Comparison of ENCODE assay signal across 16 cellular contexts in genomic region chr1:7149080-7149838, GRCh38.
DNase-seq lines count a peak whose midpoint lies in the region; ATAC-seq, FAIRE-seq and TF ChIP-seq lines count a peak whose summit lies in the region.
"Had no signal": no experiment of that assay in that cellular context is flagged by ENCODE, and none has a peak within 500 bp of the region (broad histone marks: within the 10 kb centered on the region; RNA-seq: fewer than 3 reads in every experiment).

No MANE protein-coding gene starts in this region.

- peak; percentile 68 to 96 (median 78) for ATAC-seq in pancreas
- no peak for ATAC-seq in HG03159 (IDR thresholded peaks at IDR 0.05; ENCODE audit: unreplicated experiment)
- ATAC-seq: K562; stimulated activated effector memory CD8-positive, alpha-beta T cell treated with anti-CD3 and anti-CD28 coated beads, Interleukin-12 subunit alpha, Interleukin-12 subunit beta, amount 100 ng/mL, for 72 hours had no signal

- H3K4me1 ChIP-seq in BLaER1 treated with 17β-estradiol and CSF1 and Interleukin-3, amounts not matched to agents 10 nM and 100 nM, result peaks cover 28 to 68% (median 63%) of the 10 kb centered on the region in 10 experiments
- no peaks in the 10 kb centered on the region for H3K4me1 ChIP-seq in adrenal gland (replicated peaks in 1 of 2)
- H3K4me1 ChIP-seq in pancreas, result peaks cover 0 to 5% (median 0%) of the 10 kb centered on the region in 3 donors

- H3K27me3 ChIP-seq in BLaER1 treated with 17β-estradiol and CSF1 and Interleukin-3, amounts not matched to agents 10 nM and 100 nM, result peaks cover 0 to 37% (median 0%) of the 10 kb centered on the region in 11 experiments; a peak in 11 of 22 replicates
- no peaks in the 10 kb centered on the region for H3K27me3 ChIP-seq in adrenal gland
- no peaks in the 10 kb centered on the region for H3K27me3 ChIP-seq in pancreas

- DNase-seq in adrenal gland (peak in 4 of 7 donors; percentile 19 to 43 (median 31)), hepatic stellate cell (ENCODE audit: low spot score) (peak; percentile 41), pancreas (peak in 5 of 6 donors; percentile 51 to 80 (median 58)), SKM-1 treated with dmso at 0.1 percent for 144 hours (lab: John Stamatoyannopoulos, UW; ENCODE audit: unreplicated experiment) (no peak), Kasumi-1 (lab: John Stamatoyannopoulos, UW) (no peak)
- no peak for DNase-seq in activated CD8-positive, alpha-beta memory T cell treated with anti-CD3 and anti-CD28 coated beads, Interleukin-2, amount 50 U/mL, for 4 hours
- DNase-seq: activated B cell treated with CpG ODN at 0.5 μM for 24 hours; cerebellar nuclear complex; foreskin fibroblast; NCI-H2081; SIG-M5; stimulated activated CD4-positive, alpha-beta T cell treated with anti-CD3 and anti-CD28 coated beads, Interleukin-15, amount 100 ng/mL, for 24 hours had no signal

- intact Hi-C loops in adrenal gland (cut with DNase I), result no loop called here
- intact Hi-C loops in pancreas (cut with DNase I), result no loop called here

- H3K4me3 ChIP-seq in BLaER1 treated with 17β-estradiol and CSF1 and Interleukin-3, amounts not matched to agents 10 nM and 100 nM, result no peak overlapping the region
- H3K4me3 ChIP-seq in adrenal gland, result no peak overlapping the region
- no peak overlapping the region for H3K4me3 ChIP-seq in pancreas
- H3K4me3 ChIP-seq: K562 had no signal

- no peak overlapping the region for H3K9ac ChIP-seq in BLaER1 treated with 17β-estradiol and CSF1 and Interleukin-3, amounts not matched to agents 10 nM and 100 nM

- peak overlapping the region in 9 of 11 experiments; percentile 62 to 90 (median 81); a peak in 19 of 22 replicates for H3K4me2 ChIP-seq in BLaER1 treated with 17β-estradiol and CSF1 and Interleukin-3, amounts not matched to agents 10 nM and 100 nM

- TF ChIP-seq CTCF in adrenal gland (IDR thresholded peaks at IDR 0.05) (no peak), pancreas (IDR thresholded peaks at IDR 0.05) (no peak)

- peaks cover 0 to 18% (median 0%) of the 10 kb centered on the region in 11 experiments; a peak in 4 of 22 replicates for H4K20me1 ChIP-seq in BLaER1 treated with 17β-estradiol and CSF1 and Interleukin-3, amounts not matched to agents 10 nM and 100 nM

- H3K27ac ChIP-seq in BLaER1 treated with 17β-estradiol and CSF1 and Interleukin-3, amounts not matched to agents 10 nM and 100 nM, result no peak overlapping the region
- H3K27ac ChIP-seq in adrenal gland, result peak overlapping the region in 1 of 5 donors; percentile 16
- H3K27ac ChIP-seq in pancreas, result peak overlapping the region in 1 of 4 donors; percentile 33

- H3K36me3 ChIP-seq in BLaER1 treated with 17β-estradiol and CSF1 and Interleukin-3, amounts not matched to agents 10 nM and 100 nM, result no peaks in the 10 kb centered on the region
- H3K36me3 ChIP-seq in adrenal gland (replicated peaks in 1 of 2) (no peaks in the 10 kb centered on the region), pancreas (no peaks in the 10 kb centered on the region)

- no peak for FAIRE-seq in pancreas (lab: Jason Lieb, UNC)
- FAIRE-seq: K562 had no signal

- no peaks in the 10 kb centered on the region for H3K9me3 ChIP-seq in BLaER1 treated with 17β-estradiol and CSF1 and Interleukin-3, amounts not matched to agents 10 nM and 100 nM (replicated peaks in 1 of 11)
- no peaks in the 10 kb centered on the region for H3K9me3 ChIP-seq in adrenal gland (replicated peaks in 1 of 3)
- H3K9me3 ChIP-seq in pancreas, result no peaks in the 10 kb centered on the region

- WGBS in adrenal gland, 4 donors, result 56 to 72% (median 66%) methylated on average over 22 to 31 of the region's 31 CpGs
- 39 to 43% methylated on average over 31 of the region's 31 CpGs for WGBS in pancreas, 2 donors

- TF ChIP-seq POLR2A in adrenal gland (IDR thresholded peaks at IDR 0.05), result no peak

Comparison
In these comparisons a context has a peak if more than half of its experiments do, and no peak if none do; other contexts are left out.
1. DNase-seq: peak in adrenal gland (4 of 7), hepatic stellate cell (single experiment) and pancreas (5 of 6); none in SKM-1 treated with dmso at 0.1 percent for 144 hours (single experiment), Kasumi-1 (0 of 2) and activated CD8-positive, alpha-beta memory T cell treated with anti-CD3 and anti-CD28 coated beads, Interleukin-2, amount 50 U/mL, for 4 hours (single experiment).